ENCODE assay signal across 8 cellular contexts in genomic region chr21:46286668-46286982, GRCh38. TPM values are rescaled to one million over a fixed set of nuclear protein-coding genes. Genes with fewer than 3 reads are reported as not detected.
A peak's percentile ranks its signal among the peaks of the same experiment; 100 is the strongest.
DNase-seq lines count a peak whose midpoint lies in the region; ATAC-seq and TF ChIP-seq lines count a peak whose summit lies in the region.

No MANE protein-coding gene starts in this region.

- H3K27me3 Mint-ChIP-seq in activated T-helper 2 cell treated with anti-CD3 and anti-CD28 coated beads, Interferon-gamma antibody, Interleukin-2, Interleukin-4, amounts not matched to agents 10 μg/mL and 5 μg/mL and 100 μg/mL, durations not matched to agents 14 hours and 24 hours and 36 hours (ENCODE audit: low read depth): no peaks in the 10 kb centered on the region

- peak; percentile 7 for ATAC-seq in GM21529 (IDR thresholded peaks at IDR 0.05; ENCODE audit: unreplicated experiment)

- peaks cover 25% of the 10 kb centered on the region for H3K4me1 ChIP-seq in ACC112 (ENCODE audit: control insufficient read depth, insufficient read depth, low read length, unreplicated experiment)

- intact Hi-C loops in activated T-helper 2 cell treated with anti-CD3 and anti-CD28 coated beads, Interferon-gamma antibody, Interleukin-2, Interleukin-4, amounts not matched to agents 10 μg/mL and 5 μg/mL and 100 μg/mL, durations not matched to agents 14 hours and 24 hours and 36 hours (cut with micrococcal nuclease): loop anchor here (1.0 kb wide), 3 partner anchors 10 to 57 kb away; partner anchors contain the start of gene PCNT

- peaks cover 15% of the 10 kb centered on the region for H3K36me3 ChIP-seq in ACC112 (ENCODE audit: insufficient read depth, low read length)
- no peaks in the 10 kb centered on the region for H3K36me3 ChIP-seq in kidney epithelial cell (ENCODE audit: control insufficient read depth, insufficient read depth, low read length)

- H3K4me3 Mint-ChIP-seq in activated T-helper 2 cell treated with anti-CD3 and anti-CD28 coated beads, Interferon-gamma antibody, Interleukin-2, Interleukin-4, amounts not matched to agents 10 μg/mL and 5 μg/mL and 100 μg/mL, durations not matched to agents 14 hours and 24 hours and 36 hours (ENCODE audit: low read depth): peak overlapping the region; percentile 98

- H3K9me3 Mint-ChIP-seq in activated T-helper 2 cell treated with anti-CD3 and anti-CD28 coated beads, Interferon-gamma antibody, Interleukin-2, Interleukin-4, amounts not matched to agents 10 μg/mL and 5 μg/mL and 100 μg/mL, durations not matched to agents 14 hours and 24 hours and 36 hours: no peaks in the 10 kb centered on the region

- peaks cover 57% of the 10 kb centered on the region for H3K36me3 Mint-ChIP-seq in activated T-helper 2 cell treated with anti-CD3 and anti-CD28 coated beads, Interferon-gamma antibody, Interleukin-2, Interleukin-4, amounts not matched to agents 10 μg/mL and 5 μg/mL and 100 μg/mL, durations not matched to agents 14 hours and 24 hours and 36 hours (ENCODE audit: low read depth)

- peak overlapping the region; percentile 84 for H3K4me3 ChIP-seq in ACC112 (ENCODE audit: low read depth, low read length)
- H3K4me3 ChIP-seq in kidney epithelial cell (ENCODE audit: low read depth, low read length): peak overlapping the region; percentile 84

- H3K4me1 Mint-ChIP-seq in activated T-helper 2 cell treated with anti-CD3 and anti-CD28 coated beads, Interferon-gamma antibody, Interleukin-2, Interleukin-4, amounts not matched to agents 10 μg/mL and 5 μg/mL and 100 μg/mL, durations not matched to agents 14 hours and 24 hours and 36 hours (ENCODE audit: low read depth): peaks cover 41% of the 10 kb centered on the region

- H3K27ac Mint-ChIP-seq in activated T-helper 2 cell treated with anti-CD3 and anti-CD28 coated beads, Interferon-gamma antibody, Interleukin-2, Interleukin-4, amounts not matched to agents 10 μg/mL and 5 μg/mL and 100 μg/mL, durations not matched to agents 14 hours and 24 hours and 36 hours: peak overlapping the region; percentile 99

- TF ChIP-seq CTCF in kidney epithelial cell (IDR thresholded peaks at IDR 0.05; ENCODE audit: insufficient read depth, low read length, poor library complexity, severe bottlenecking): no peak

- no peaks in the 10 kb centered on the region for H3K27me3 ChIP-seq in ACC112 (ENCODE audit: insufficient read depth, low read length)
- no peaks in the 10 kb centered on the region for H3K27me3 ChIP-seq in kidney epithelial cell (ENCODE audit: control insufficient read depth, insufficient read depth, low read length)

- H3K79me2 ChIP-seq in ACC112 (ENCODE audit: control insufficient read depth, insufficient read depth, low read length, unreplicated experiment): peaks cover 45% of the 10 kb centered on the region

- H3K27ac ChIP-seq in ACC112 (ENCODE audit: low read depth, low read length): peak overlapping the region; percentile 87
- H3K27ac ChIP-seq in temporal lobe (ENCODE audit: low read depth, low read length): peak overlapping the region; percentile 85

- DNase-seq in activated T-helper 2 cell treated with anti-CD3 and anti-CD28 coated beads, Interferon-gamma antibody, Interleukin-2, Interleukin-4, amounts not matched to agents 10 μg/mL and 5 μg/mL and 100 μg/mL, durations not matched to agents 14 hours and 24 hours and 36 hours (ENCODE audit: low spot score): no peak
- DNase-seq in kidney epithelial cell (ENCODE audit: low read depth): no peak
- no peak for DNase-seq in HCEC 1CT
- DNase-seq in COLO668 (lab: John Stamatoyannopoulos, UW; ENCODE audit: unreplicated experiment): no peak
- DNase-seq in NCI-H2107 treated with DMSO at 0.1 percent for 48 hours (lab: John Stamatoyannopoulos, UW; ENCODE audit: unreplicated experiment): no peak

- H2AFZ ChIP-seq in ACC112 (ENCODE audit: low read length, unreplicated experiment): peak overlapping the region; percentile 92

RNA-seq across cellular contexts. Expression of gene YBEY, which starts 0.5 kb away (rescaled TPM):
- 14.4 and 15.3 TPM in 2 replicates for total RNA-seq in activated T-helper 2 cell treated with anti-CD3 and anti-CD28 coated beads, Interferon-gamma antibody, Interleukin-2, Interleukin-4, amounts not matched to agents 10 μg/mL and 5 μg/mL and 100 μg/mL, durations not matched to agents 14 hours and 24 hours and 36 hours
- total RNA-seq in kidney epithelial cell: 19.4 and 23.7 TPM in 2 replicates
- total RNA-seq in temporal lobe: 11.3 TPM

RNA-seq across cellular contexts. Expression of gene MCM3AP, which starts 1.2 kb away (rescaled TPM):
- total RNA-seq in activated T-helper 2 cell treated with anti-CD3 and anti-CD28 coated beads, Interferon-gamma antibody, Interleukin-2, Interleukin-4, amounts not matched to agents 10 μg/mL and 5 μg/mL and 100 μg/mL, durations not matched to agents 14 hours and 24 hours and 36 hours: 123 and 138 TPM in 2 replicates
- total RNA-seq in kidney epithelial cell (63.7 and 81.6 TPM in 2 replicates), temporal lobe (61.0 TPM)

RNA-seq across cellular contexts. Expression of gene C21orf58, which starts 37.0 kb away (rescaled TPM):
- 32.2 and 32.8 TPM in 2 replicates for total RNA-seq in activated T-helper 2 cell treated with anti-CD3 and anti-CD28 coated beads, Interferon-gamma antibody, Interleukin-2, Interleukin-4, amounts not matched to agents 10 μg/mL and 5 μg/mL and 100 μg/mL, durations not matched to agents 14 hours and 24 hours and 36 hours
- total RNA-seq in kidney epithelial cell: 1.5 and 2.5 TPM in 2 replicates
- 2.2 TPM for total RNA-seq in temporal lobe

RNA-seq across cellular contexts. Expression of gene PCNT, which starts 37.3 kb away (rescaled TPM):
- 55.8 and 58.8 TPM in 2 replicates for total RNA-seq in activated T-helper 2 cell treated with anti-CD3 and anti-CD28 coated beads, Interferon-gamma antibody, Interleukin-2, Interleukin-4, amounts not matched to agents 10 μg/mL and 5 μg/mL and 100 μg/mL, durations not matched to agents 14 hours and 24 hours and 36 hours
- total RNA-seq in kidney epithelial cell: 21.6 and 22.2 TPM in 2 replicates
- 16.0 TPM for total RNA-seq in temporal lobe

RNA-seq across cellular contexts. Expression of gene LSS, which starts 58.1 kb away (rescaled TPM):
- total RNA-seq in activated T-helper 2 cell treated with anti-CD3 and anti-CD28 coated beads, Interferon-gamma antibody, Interleukin-2, Interleukin-4, amounts not matched to agents 10 μg/mL and 5 μg/mL and 100 μg/mL, durations not matched to agents 14 hours and 24 hours and 36 hours: 28.5 and 30.5 TPM in 2 replicates
- total RNA-seq in kidney epithelial cell (74.5 and 93.0 TPM in 2 replicates), temporal lobe (41.1 TPM)
